In genomic region chr11:10305262-10305963, GRCh38 we compare ENCODE assay signal across 9 cellular contexts. TPM values are rescaled to one million over a fixed set of nuclear protein-coding genes. Genes with fewer than 3 reads are reported as not detected.
DNase-seq lines count a peak whose midpoint lies in the region; ATAC-seq, FAIRE-seq and TF ChIP-seq lines count a peak whose summit lies in the region.
"Had no signal": no experiment of that assay in that cellular context is flagged by ENCODE, and none has a peak within 500 bp of the region (broad histone marks: within the 10 kb centered on the region; RNA-seq: fewer than 3 reads in every experiment).

No MANE protein-coding gene starts in this region.

- H3K27me3 ChIP-seq in K562 (ENCODE audit: control insufficient read depth in 2 of 2, insufficient read depth in 2 of 2, low read length in 2 of 2) (peaks cover 25 to 27% of the 10 kb centered on the region in 2 experiments), iPS-20b (ENCODE audit: insufficient read depth, low read length) (peaks cover 87% of the 10 kb centered on the region), spleen (replicated peaks in 1 of 7) (peaks cover 0 to 37% (median 17%) of the 10 kb centered on the region in 7 donors)

- no peak overlapping the region for H3K9ac ChIP-seq in K562 (ENCODE audit: insufficient read depth in 1 of 2, low read depth in 2 of 2, low read length in 2 of 2)
- peak overlapping the region; percentile 86 for H3K9ac ChIP-seq in iPS-20b (ENCODE audit: low read depth, low read length)

- peak; percentile 78 for DNase-seq in DMS 273 (lab: John Stamatoyannopoulos, UW; ENCODE audit: unreplicated experiment)
- no peak for DNase-seq in DMS 273 treated with DMSO at 0.1 percent for 48 hours (lab: John Stamatoyannopoulos, UW)
- peak; percentile 29 for DNase-seq in NOMO-1 treated with dmso at 0.1 percent for 144 hours (lab: John Stamatoyannopoulos, UW; ENCODE audit: unreplicated experiment)
- DNase-seq in K562 (ENCODE audit: extremely low read depth in 1 of 4, low spot score in 3 of 4): peak in 2 of 4 experiments; percentile 10 to 16
- DNase-seq in spleen: peak; percentile 90
- no peak for DNase-seq in epidermal melanocyte (ENCODE audit: insufficient read length, low spot score)

- 63% methylated on average over 34 of the region's 51 CpGs for WGBS in K562 (ENCODE audit: insufficient coverage, low coverage, missing lambda C conversion rate)
- 0 to 1% (median 1%) methylated on average over 33 to 51 of the region's 51 CpGs for WGBS in spleen, 5 donors

- TF ChIP-seq RAD21 in K562 (CRISPR knock-in tag; conservative IDR thresholded peaks at IDR 0.05 in 1 of 2, IDR thresholded peaks at IDR 0.05 in 1 of 2): no peak

- peak overlapping the region; percentile 84 for H3K4me2 ChIP-seq in K562 (ENCODE audit: insufficient read depth, low read length)

- in situ Hi-C loops in K562 (cut with MboI): loop anchor here (25.0 kb wide), 1 partner anchor 443 kb away; no protein-coding TSS in a partner anchor

- BruUV-seq in K562 (replicated peaks; lab: Mats Ljungman, UMichigan): no TSS peak

- TF ChIP-seq POLR2A in K562 (conservative IDR thresholded peaks at IDR 0.05) (no peak), spleen (IDR thresholded peaks at IDR 0.05) (no peak)

- H3K4me1 ChIP-seq in K562 (replicated peaks in 1 of 2; ENCODE audit: control insufficient read depth in 2 of 2, insufficient read depth in 2 of 2, low read length in 2 of 2) (peaks cover 24 to 53% of the 10 kb centered on the region in 2 experiments), iPS-20b (ENCODE audit: insufficient read depth, low read length) (peaks cover 17% of the 10 kb centered on the region), spleen (peaks cover 23 to 79% (median 69%) of the 10 kb centered on the region in 6 donors)

- intact Hi-C loops in K562 (cut with micrococcal nuclease): loop anchor here (5.0 kb wide), 3 partner anchors 443 to 693 kb away; no protein-coding TSS in a partner anchor
- intact Hi-C loops in spleen (cut with DNase I; ENCODE audit: low total_unique reads): loop anchor here (5.0 kb wide), 1 partner anchor 98 kb away; no protein-coding TSS in a partner anchor

- H3K27ac ChIP-seq in K562 (ENCODE audit: extremely low read depth, low read depth, low read length) (no peak overlapping the region), iPS-20b (ENCODE audit: low read length) (no peak overlapping the region), spleen (peak overlapping the region in 7 of 8 donors; percentile 84 to 94 (median 92))

- no peak for ATAC-seq in K562
- ATAC-seq in HG03354 (IDR thresholded peaks at IDR 0.05; ENCODE audit: poor library complexity, severe bottlenecking, unreplicated experiment): no peak

- no peak for TF ChIP-seq CTCF in K562 (IDR thresholded peaks at IDR 0.05 in 2 of 3, conservative IDR thresholded peaks at IDR 0.05 in 1 of 3; ENCODE audit: insufficient read depth in 2 of 3, low read depth in 1 of 3, low read length in 3 of 3)
- TF ChIP-seq CTCF in spleen (IDR thresholded peaks at IDR 0.05 in 8 of 11, conservative IDR thresholded peaks at IDR 0.05 in 3 of 11): no peak

- H3K4me3 ChIP-seq in K562: 0 out of 2 replicates have a peak overlapping the region, but pooled peaks have one; percentile 38
- peak overlapping the region; percentile 93 for H3K4me3 ChIP-seq in iPS-20b (ENCODE audit: low read length)
- H3K4me3 ChIP-seq in spleen: peak overlapping the region; percentile 44 to 96 (median 69)

- no peaks in the 10 kb centered on the region for H3K79me2 ChIP-seq in K562 (ENCODE audit: control insufficient read depth, insufficient read depth, low read length)

- peak overlapping the region; percentile 41; the same call in 1 of the 2 replicates for H2AFZ ChIP-seq in K562 (ENCODE audit: low read depth, low read length)

- 0 out of 2 replicates have a peak, but pooled peaks cover 4% of the 10 kb centered on the region for H4K20me1 ChIP-seq in K562 (replicated peaks; ENCODE audit: control insufficient read depth, insufficient read depth, low read length)

- FAIRE-seq in K562 (lab: Jason Lieb, UNC): no peak
- FAIRE-seq: A204.1 had no signal

- CTCF ChIA-PET in K562 (lab: Yijun Ruan, JAX; ENCODE audit: low intra/inter-chr PET ratio): interaction anchor here (1.2 kb wide), 1 partner anchor 97 kb away, joined by 4 read pairs; no protein-coding TSS in a partner anchor

- no peaks in the 10 kb centered on the region for H3K9me1 ChIP-seq in K562 (ENCODE audit: control insufficient read depth, insufficient read depth, low read length)

- POLR2A ChIA-PET in K562 (lab: Yijun Ruan, JAX): interaction anchor here (0.6 to 1.4 kb wide), 2 partner anchors 10 to 1403 kb away, joined by 4 to 5 read pairs; no protein-coding TSS in a partner anchor

- H3K36me3 ChIP-seq in K562 (ENCODE audit: control insufficient read depth, insufficient read depth, low read length): no peaks in the 10 kb centered on the region
- peaks cover 18% of the 10 kb centered on the region; the same call in 1 of the 2 replicates for H3K36me3 ChIP-seq in iPS-20b (ENCODE audit: insufficient read depth, low read depth, low read length)
- H3K36me3 ChIP-seq in spleen: peaks cover 0 to 9% (median 0%) of the 10 kb centered on the region in 6 donors

- TF ChIP-seq EP300 in K562 (IDR thresholded peaks at IDR 0.05; ENCODE audit: low read length): no peak

- H3K9me3 ChIP-seq in K562 (replicated peaks; ENCODE audit: control insufficient read depth, insufficient read depth, low read depth, low read length) (no peaks in the 10 kb centered on the region), iPS-20b (ENCODE audit: insufficient read depth, low read depth, low read length) (no peaks in the 10 kb centered on the region), spleen (no peaks in the 10 kb centered on the region)

TF ChIP-seq in K562, 482 proteins besides CTCF, POLR2A, EP300 and RAD21 (continues in another document):
- TF ChIP-seq TFAP4 (CRISPR knock-in tag; IDR thresholded peaks at IDR 0.05; ENCODE audit: borderline replicate concordance) (peak; percentile 13; the same call in 1 of the 2 replicates), SMAD2 (IDR thresholded peaks at IDR 0.05; ENCODE audit: low read depth, low read length) (no peak), CHD1 (IDR thresholded peaks at IDR 0.05; ENCODE audit: low read length) (no peak), E2F6 (IDR thresholded peaks at IDR 0.05; ENCODE audit: borderline replicate concordance in 1 of 2, extremely low read depth in 1 of 2, insufficient read depth in 1 of 2, insufficient read length in 1 of 2, low read depth in 1 of 2, low read length in 1 of 2, poor library complexity in 1 of 2, severe bottlenecking in 1 of 2) (peak in 1 of 2 experiments; percentile 43)

RNA-seq across cellular contexts. Expression of gene ADM, which starts 0.5 kb away (rescaled TPM):
- total RNA-seq in K562 (2011; cell fraction: chromatin; rRNA removed; ENCODE audit: low replicate concordance): 0.35 and 1.2 TPM in 2 replicates
- total RNA-seq in K562 (2011; cell fraction: nucleolus; rRNA removed): 0.39 and 1.7 TPM in 2 replicates
- 0.46 and 1.0 TPM in 2 replicates for total RNA-seq in K562 (2011; cell fraction: nucleoplasm; rRNA removed)
- total RNA-seq in K562 (2014; rRNA removed) (not detected in 2 replicates), K562 (2014; rRNA removed; fragmentation: Illumina TruSeq; extraction: Trizol) (not detected in 2 replicates), K562 (2015; rRNA removed; fragmentation: Illumina TruSeq; extraction: Trizol) (not detected in 2 replicates), K562 (2021) (0.49 and 0.78 TPM in 2 replicates), spleen (10 to 100 TPM; 25.6 to 88.0 (median 38.3) TPM)
- polyA plus RNA-seq in K562 (2011; rRNA removed) (0.32 and 0.47 TPM in 2 replicates), K562 (2014; fragmentation: Illumina TruSeq; extraction: Trizol) (not detected in 2 replicates), K562 (2014; fragmentation: Nextera tagmentation; extraction: Ambion mirVana) (not detected), K562 (2014; rRNA removed) (0.20 and 0.23 TPM in 2 replicates), spleen (1 to 10 TPM; 5.2 to 7.8 (median 7.3) TPM)
- 0.25 and 0.59 TPM in 2 replicates for polyA plus RNA-seq in K562 (2011; cell fraction: cytosol; rRNA removed)
- 0.63 and 1.0 TPM in 2 replicates for polyA plus RNA-seq in K562 (2011; cell fraction: nucleus; rRNA removed)
- 0.21 and 0.30 TPM in 2 replicates for polyA plus RNA-seq in K562 (2012)
- polyA minus RNA-seq in K562 (2011; rRNA and poly(A)+ RNA removed): not detected in 2 replicates
- polyA minus RNA-seq in K562 (2011; cell fraction: cytosol; rRNA and poly(A)+ RNA removed): 0.67 and 0.73 TPM in 2 replicates
- 0.40 and 0.89 TPM in 2 replicates for polyA minus RNA-seq in K562 (2011; cell fraction: nucleus; rRNA and poly(A)+ RNA removed)

RNA-seq across cellular contexts. Expression of gene SBF2, which starts 11.4 kb away (rescaled TPM):
- total RNA-seq in K562 (2011; cell fraction: chromatin; rRNA removed; ENCODE audit: low replicate concordance): 16.7 and 43.2 TPM in 2 replicates
- total RNA-seq in K562 (2011; cell fraction: nucleolus; rRNA removed): 6.5 and 8.8 TPM in 2 replicates
- total RNA-seq in K562 (2011; cell fraction: nucleoplasm; rRNA removed): 12.8 and 16.5 TPM in 2 replicates
- total RNA-seq in K562 (2014; rRNA removed) (3.8 and 7.0 TPM in 2 replicates), K562 (2014; rRNA removed; fragmentation: Illumina TruSeq; extraction: Trizol) (5.1 and 6.4 TPM in 2 replicates), K562 (2015; rRNA removed; fragmentation: Illumina TruSeq; extraction: Trizol) (5.4 and 5.9 TPM in 2 replicates), K562 (2021) (5.0 and 5.6 TPM in 2 replicates), spleen (10 to 100 TPM; 38.2 to 70.9 (median 67.3) TPM)
- polyA plus RNA-seq in K562 (2011; rRNA removed) (6.0 and 9.5 TPM in 2 replicates), K562 (2014; fragmentation: Illumina TruSeq; extraction: Trizol) (3.9 and 5.3 TPM in 2 replicates), K562 (2014; fragmentation: Nextera tagmentation; extraction: Ambion mirVana) (1 to 10 TPM in 1 of 2 experiments, under 1 TPM in 1; 0.80 to 2.2 TPM), K562 (2014; rRNA removed) (2.7 and 3.4 TPM in 2 replicates), spleen (1 to 10 TPM; 3.6 to 5.0 (median 4.3) TPM)
- polyA plus RNA-seq in K562 (2011; cell fraction: cytosol; rRNA removed): 3.4 and 3.8 TPM in 2 replicates
- 6.9 and 7.2 TPM in 2 replicates for polyA plus RNA-seq in K562 (2011; cell fraction: nucleus; rRNA removed)
- 2.8 and 3.2 TPM in 2 replicates for polyA plus RNA-seq in K562 (2012)
- polyA minus RNA-seq in K562 (2011; rRNA and poly(A)+ RNA removed): 16.0 and 16.3 TPM in 2 replicates
- 5.3 and 8.2 TPM in 2 replicates for polyA minus RNA-seq in K562 (2011; cell fraction: cytosol; rRNA and poly(A)+ RNA removed)
- 10.0 and 14.9 TPM in 2 replicates for polyA minus RNA-seq in K562 (2011; cell fraction: nucleus; rRNA and poly(A)+ RNA removed)

Comparison
In these comparisons a context has a peak if more than half of its experiments do, and no peak if none do; other contexts are left out.
1. DNase-seq: peak in DMS 273 (single experiment), NOMO-1 treated with dmso at 0.1 percent for 144 hours (single experiment) and spleen (single experiment); none in DMS 273 treated with DMSO at 0.1 percent for 48 hours (single experiment) and epidermal melanocyte (single experiment).
2. H3K27ac ChIP-seq: peak in spleen (7 of 8); none in K562 (single experiment) and iPS-20b (single experiment).
3. H3K4me3 ChIP-seq: peak in every context shown above with its lines; median percentile 93 in iPS-20b; 69 in spleen; 38 in K562.
4. RNA of gene ADM, which starts 0.5 kb away (total RNA-seq): 25.6 to 88.0 TPM in spleen; 0.35 to 1.7 TPM in K562; every median in the first group is over 4 times any median in the second.